14 cellular contexts compared by ENCODE assay signal in the genomic region with DNA sequence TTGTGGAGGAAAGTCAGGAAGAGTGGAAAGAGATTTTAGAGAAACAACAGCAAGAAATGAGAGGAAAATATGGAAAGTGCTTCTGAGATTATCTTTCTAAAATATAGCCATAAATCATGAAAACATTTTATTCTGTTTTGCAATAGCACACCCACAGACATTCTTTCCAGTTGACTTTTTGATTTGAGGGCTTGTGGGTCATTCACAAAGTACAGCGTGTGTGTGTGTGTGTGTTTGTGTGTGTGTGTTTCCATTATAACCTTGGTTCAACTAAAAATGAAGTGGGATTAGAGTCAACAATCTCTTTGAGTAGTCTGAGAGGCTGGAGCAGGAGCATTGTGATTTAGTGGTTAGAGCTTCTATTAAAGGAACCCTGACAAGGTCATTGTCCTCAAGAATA.
DNase-seq lines count a peak whose midpoint lies in the region; ATAC-seq, FAIRE-seq and TF ChIP-seq lines count a peak whose summit lies in the region.
"Had no signal": no experiment of that assay in that cellular context is flagged by ENCODE, and none has a peak within 500 bp of the region (broad histone marks: within the 10 kb centered on the region; RNA-seq: fewer than 3 reads in every experiment).

No MANE protein-coding gene starts in this region.

- no peaks in the 10 kb centered on the region for H3K36me3 ChIP-seq in adrenal gland (replicated peaks in 1 of 2)
- no peaks in the 10 kb centered on the region for H3K36me3 ChIP-seq in psoas muscle (ENCODE audit: insufficient read depth in 1 of 2, low read depth in 1 of 2)
- no peaks in the 10 kb centered on the region for H3K36me3 ChIP-seq in H7 (replicated peaks; ENCODE audit: control insufficient read depth, insufficient read depth, low read length)
- H3K36me3 ChIP-seq: prostate gland had no signal

- TF ChIP-seq POLR2A in adrenal gland (IDR thresholded peaks at IDR 0.05): no peak

- 15 to 35% (median 25%) methylated on average over 1 of the region's 1 CpG for WGBS in adrenal gland, 4 donors
- WGBS in psoas muscle, 3 donors: 32 to 48% (median 48%) methylated on average over 1 of the region's 1 CpG

- ATAC-seq in psoas muscle: peak; percentile 21 to 53 (median 46)
- ATAC-seq: WTC11 had no signal

- no peak for FAIRE-seq in D721Med (lab: Jason Lieb, UNC)
- FAIRE-seq: GM19239, keratinocyte had no signal

- TF ChIP-seq CTCF in adrenal gland (IDR thresholded peaks at IDR 0.05): no peak
- TF ChIP-seq CTCF in psoas muscle (IDR thresholded peaks at IDR 0.05): no peak
- no peak for TF ChIP-seq CTCF in D721Med (IDR thresholded peaks at IDR 0.05; ENCODE audit: insufficient read depth, missing control alignments)

- H3K9me3 ChIP-seq in adrenal gland (replicated peaks in 1 of 3): no peaks in the 10 kb centered on the region
- no peaks in the 10 kb centered on the region for H3K9me3 ChIP-seq in psoas muscle
- H3K9me3 ChIP-seq: prostate gland had no signal

- intact Hi-C loops in adrenal gland (cut with DNase I) (no loop called here), psoas muscle (cut with DNase I) (no loop called here)

- DNase-seq in AG20443 (ENCODE audit: low spot score) (peak; percentile 51), adrenal gland (peak in 6 of 7 donors; percentile 18 to 63 (median 30)), fibroblast of peridontal ligament (ENCODE audit: extremely low read depth) (peak; percentile 86), psoas muscle (no peak), CD1c-positive myeloid dendritic cell (ENCODE audit: extremely low spot score) (no peak), NCI-H2107 treated with DMSO at 0.1 percent for 48 hours (lab: John Stamatoyannopoulos, UW; ENCODE audit: unreplicated experiment) (no peak), H7 (no peak), D721Med (ENCODE audit: insufficient read length, low spot score) (no peak)
- DNase-seq: NCI-H1694 treated with DMSO at 0.1 percent for 48 hours, T-helper 1 cell had no signal

- H3K4me3 ChIP-seq in adrenal gland: no peak overlapping the region
- no peak overlapping the region for H3K4me3 ChIP-seq in psoas muscle
- no peak overlapping the region for H3K4me3 ChIP-seq in H7 (ENCODE audit: insufficient read depth, low read depth, low read length)
- H3K4me3 ChIP-seq: prostate gland had no signal

- H3K4me1 ChIP-seq in adrenal gland (replicated peaks in 1 of 2) (peaks cover 0 to 3% of the 10 kb centered on the region in 2 donors), psoas muscle (peaks cover 3% of the 10 kb centered on the region)
- H3K4me1 ChIP-seq: prostate gland had no signal

- peak overlapping the region in 3 of 5 donors; percentile 19 to 56 (median 54) for H3K27ac ChIP-seq in adrenal gland
- H3K27ac ChIP-seq in psoas muscle: no peak overlapping the region
- H3K27ac ChIP-seq: prostate gland had no signal

- H3K27me3 ChIP-seq in adrenal gland (no peaks in the 10 kb centered on the region), psoas muscle (ENCODE audit: insufficient read depth in 3 of 3, low read length in 2 of 3) (no peaks in the 10 kb centered on the region), H7 (ENCODE audit: control insufficient read depth, insufficient read depth, low read length) (no peaks in the 10 kb centered on the region)

Comparison
In these comparisons a context has a peak if more than half of its experiments do, and no peak if none do; other contexts are left out.
1. DNase-seq: peak in AG20443 (single experiment), adrenal gland (6 of 7) and fibroblast of peridontal ligament (single experiment); none in psoas muscle (0 of 2), CD1c-positive myeloid dendritic cell (single experiment), NCI-H2107 treated with DMSO at 0.1 percent for 48 hours (single experiment), H7 (single experiment) and D721Med (single experiment).